10 cellular contexts compared by ENCODE assay signal in the genomic region with DNA sequence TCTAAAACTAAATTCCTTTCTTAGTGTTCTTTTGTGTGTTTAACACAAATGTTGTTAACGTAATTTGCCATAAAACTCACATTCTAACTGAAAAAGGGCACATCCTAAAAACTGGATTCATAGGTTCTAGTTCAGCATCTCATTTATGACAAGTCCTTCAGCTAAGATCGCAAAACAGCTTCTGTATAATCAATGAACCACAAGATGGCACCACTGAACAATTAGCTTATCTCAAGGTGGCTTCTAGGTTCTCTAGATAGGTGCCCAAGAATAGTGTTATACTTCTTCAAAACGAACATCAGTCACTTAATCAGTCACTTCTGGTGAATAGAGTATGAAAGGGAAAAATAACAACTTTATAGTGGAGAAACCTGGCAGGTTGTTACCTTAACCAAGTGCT. TPM values are rescaled to one million over a fixed set of nuclear protein-coding genes. Genes with fewer than 3 reads are reported as not detected.
DNase-seq lines count a peak whose midpoint lies in the region; ATAC-seq, FAIRE-seq and TF ChIP-seq lines count a peak whose summit lies in the region.
"Had no signal": no experiment of that assay in that cellular context is flagged by ENCODE, and none has a peak within 500 bp of the region (broad histone marks: within the 10 kb centered on the region; RNA-seq: fewer than 3 reads in every experiment).

No MANE protein-coding gene starts in this region.

- H3K4me3 ChIP-seq in RWPE2 (ENCODE audit: severe bottlenecking) (no peak overlapping the region), keratinocyte (ENCODE audit: control insufficient read depth in 2 of 3, extremely low read depth in 1 of 3, insufficient read depth in 2 of 3, low read depth in 1 of 3, low read length in 3 of 3) (no peak overlapping the region)

- dilution Hi-C loops in keratinocyte (cut with MboI; ENCODE audit: extremely low pct_ligation_motif_present, low sequenced_read_pairs), result no loop called here

- H3K27ac ChIP-seq in RWPE2 (ENCODE audit: poor library complexity, severe bottlenecking), result no peak overlapping the region
- no peak overlapping the region for H3K27ac ChIP-seq in keratinocyte (ENCODE audit: control insufficient read depth, insufficient read depth, low read length)

- H3K36me3 ChIP-seq in RWPE2 (ENCODE audit: low read depth) (no peaks in the 10 kb centered on the region), keratinocyte (ENCODE audit: control insufficient read depth in 2 of 2, extremely low read depth in 1 of 2, insufficient read depth in 2 of 2, low read length in 2 of 2) (no peaks in the 10 kb centered on the region)

- peak; percentile 81 for FAIRE-seq in keratinocyte (lab: Jason Lieb, UNC)

- H3K27me3 ChIP-seq in RWPE2 (ENCODE audit: insufficient read depth, poor library complexity, severe bottlenecking), result no peaks in the 10 kb centered on the region
- H3K27me3 ChIP-seq in keratinocyte (ENCODE audit: control insufficient read depth, extremely low read depth, insufficient read depth, low read length), result no peaks in the 10 kb centered on the region

- ATAC-seq in RWPE2 (ENCODE audit: low read depth), result no peak
- ATAC-seq in HG03280 (IDR thresholded peaks at IDR 0.05; ENCODE audit: unreplicated experiment), result no peak
- ATAC-seq in stimulated activated naive CD8-positive, alpha-beta T cell treated with anti-CD3 and anti-CD28 coated beads, Interleukin-15, Interleukin-2, amounts not matched to agents 100 U/mL and 50 U/mL, for 24 hours, result no peak
- ATAC-seq: right cardiac atrium had no signal

- no peaks in the 10 kb centered on the region for H3K79me2 ChIP-seq in keratinocyte (ENCODE audit: control insufficient read depth, insufficient read depth, low read length)

- H3K4me1 ChIP-seq in RWPE2 (ENCODE audit: insufficient read depth, poor library complexity, severe bottlenecking) (no peaks in the 10 kb centered on the region), keratinocyte (ENCODE audit: control insufficient read depth, extremely low read depth, insufficient read depth, low read length) (no peaks in the 10 kb centered on the region)

- H2AFZ ChIP-seq in keratinocyte (ENCODE audit: control insufficient read depth, low read length), result no peak overlapping the region

- no peaks in the 10 kb centered on the region for H3K9me3 ChIP-seq in RWPE2 (ENCODE audit: severe bottlenecking)
- no peaks in the 10 kb centered on the region for H3K9me3 ChIP-seq in keratinocyte (ENCODE audit: control insufficient read depth, low read depth, low read length)

- TF ChIP-seq CTCF in RWPE2 (IDR thresholded peaks at IDR 0.05; ENCODE audit: poor library complexity, severe bottlenecking) (peak; percentile 43), keratinocyte (optimal IDR thresholded peaks at IDR 0.05 in 1 of 3, IDR thresholded peaks at IDR 0.05 in 1 of 3, conservative IDR thresholded peaks at IDR 0.05 in 1 of 3; ENCODE audit: extremely low read depth in 1 of 3, insufficient read depth in 2 of 3, low read length in 3 of 3) (peak in 2 of 3 experiments; percentile 44 to 53)

- no peaks in the 10 kb centered on the region for H3K9me1 ChIP-seq in keratinocyte (ENCODE audit: control insufficient read depth, extremely low read depth, insufficient read depth, low read length)

- CTCF ChIA-PET in HEK293T (lab: Yijun Ruan, JAX), result no interaction called here

- H3K9ac ChIP-seq in keratinocyte (ENCODE audit: control insufficient read depth, extremely low read depth, insufficient read depth, low read length), result no peak overlapping the region

- DNase-seq in COLO829 (ENCODE audit: low spot score) (peak; percentile 2), HEK293T (ENCODE audit: extremely low spot score) (peak; percentile 29), RWPE2 (ENCODE audit: low spot score) (no peak), keratinocyte (ENCODE audit: low read depth, low spot score) (no peak), NCI-H128 (lab: John Stamatoyannopoulos, UW; ENCODE audit: unreplicated experiment) (no peak), AG20443 (ENCODE audit: low spot score) (no peak)
- DNase-seq in stimulated activated naive CD8-positive, alpha-beta T cell treated with anti-CD3 and anti-CD28 coated beads, Interleukin-15, Interleukin-2, amounts not matched to agents 100 U/mL and 50 U/mL, for 24 hours, result no peak
- DNase-seq: activated T-cell treated with anti-CD3 and anti-CD28 coated beads, Interleukin-2, amount 50 U/mL, for 24 hours; right cardiac atrium had no signal

- H3K4me2 ChIP-seq in keratinocyte (ENCODE audit: control insufficient read depth, extremely low read depth, insufficient read depth, low read depth, low read length), result no peak overlapping the region

- H4K20me1 ChIP-seq in keratinocyte (ENCODE audit: control insufficient read depth, extremely low read depth, insufficient read depth, low read length), result no peaks in the 10 kb centered on the region

- POLR2A ChIA-PET in HEK293T (lab: Yijun Ruan, JAX), result no interaction called here

TF ChIP-seq in HEK293T, 16 proteins besides CTCF, POLR2A, EP300 and RAD21:
- TF ChIP-seq NFRKB (IDR thresholded peaks at IDR 0.05) (no peak), L3MBTL2 (conservative IDR thresholded peaks at IDR 0.05) (no peak), FOXM1 (IDR thresholded peaks at IDR 0.05; ENCODE audit: borderline replicate concordance) (no peak), SUZ12 (IDR thresholded peaks at IDR 0.05) (no peak), ELF4 (IDR thresholded peaks at IDR 0.05) (no peak), HDGF (IDR thresholded peaks at IDR 0.05; ENCODE audit: borderline replicate concordance) (no peak), ZNF384 (IDR thresholded peaks at IDR 0.05) (no peak), TARDBP (IDR thresholded peaks at IDR 0.05) (no peak), CTBP1 (IDR thresholded peaks at IDR 0.05; ENCODE audit: borderline replicate concordance) (no peak), LEF1 (IDR thresholded peaks at IDR 0.05; ENCODE audit: borderline replicate concordance) (no peak), FOXK2 (IDR thresholded peaks at IDR 0.05) (no peak), FOXA1 (IDR thresholded peaks at IDR 0.05) (no peak), SP1 (IDR thresholded peaks at IDR 0.05) (no peak), ARNT (IDR thresholded peaks at IDR 0.05) (no peak), BHLHE40 (IDR thresholded peaks at IDR 0.05; ENCODE audit: borderline replicate concordance) (no peak)
- TF ChIP-seq, protein P1, sequence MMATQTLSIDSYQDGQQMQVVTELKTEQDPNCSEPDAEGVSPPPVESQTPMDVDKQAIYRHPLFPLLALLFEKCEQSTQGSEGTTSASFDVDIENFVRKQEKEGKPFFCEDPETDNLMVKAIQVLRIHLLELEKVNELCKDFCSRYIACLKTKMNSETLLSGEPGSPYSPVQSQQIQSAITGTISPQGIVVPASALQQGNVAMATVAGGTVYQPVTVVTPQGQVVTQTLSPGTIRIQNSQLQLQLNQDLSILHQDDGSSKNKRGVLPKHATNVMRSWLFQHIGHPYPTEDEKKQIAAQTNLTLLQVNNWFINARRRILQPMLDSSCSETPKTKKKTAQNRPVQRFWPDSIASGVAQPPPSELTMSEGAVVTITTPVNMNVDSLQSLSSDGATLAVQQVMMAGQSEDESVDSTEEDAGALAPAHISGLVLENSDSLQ (IDR thresholded peaks at IDR 0.05), result no peak
TF ChIP-seq in HEK293T: peak in this region for 0.

RNA-seq across cellular contexts. Expression of a gene that starts 54.3 kb away (rescaled TPM):
- polyA plus RNA-seq in keratinocyte, result 0.17 to 0.35 TPM (median 0.28 TPM) in 3 replicates
- not detected for polyA plus RNA-seq in keratinocyte (2011; ENCODE audit: low read depth)
- 0.08 and 0.24 TPM in 2 replicates for polyA plus RNA-seq in keratinocyte (2011; cell fraction: cytosol; rRNA removed)
- 0.36 and 0.43 TPM in 2 replicates for polyA plus RNA-seq in keratinocyte (2011; cell fraction: nucleus; rRNA removed)
- 0.03 and 0.40 TPM in 2 replicates for polyA plus RNA-seq in keratinocyte (2012; ENCODE audit: low replicate concordance)
- 0.26 to 2.6 TPM (median 0.61 TPM) in 3 replicates for polyA minus RNA-seq in keratinocyte
- polyA minus RNA-seq in keratinocyte (2011; cell fraction: cytosol; rRNA and poly(A)+ RNA removed), result 0.58 TPM
- 0.42 and 0.85 TPM in 2 replicates for polyA minus RNA-seq in keratinocyte (2011; cell fraction: nucleus; rRNA and poly(A)+ RNA removed)

Comparison
In these comparisons a context has a peak if more than half of its experiments do, and no peak if none do; other contexts are left out.
1. DNase-seq: peak in COLO829 (single experiment) and HEK293T (single experiment); none in RWPE2 (single experiment), keratinocyte (single experiment), NCI-H128 (single experiment), stimulated activated naive CD8-positive, alpha-beta T cell treated with anti-CD3 and anti-CD28 coated beads, Interleukin-15, Interleukin-2, amounts not matched to agents 100 U/mL and 50 U/mL, for 24 hours (single experiment) and AG20443 (single experiment).